In genomic region chr11:108568183-108568858, GRCh38 we compare ENCODE assay signal across 13 cellular contexts.
"Had no signal": no experiment of that assay in that cellular context is flagged by ENCODE, and none has a peak within 500 bp of the region (broad histone marks: within the 10 kb centered on the region; RNA-seq: fewer than 3 reads in every experiment).

No MANE protein-coding gene starts in this region.

- H3K27me3 ChIP-seq: sigmoid colon had no signal

- ATAC-seq: mucosa of descending colon; naive thymus-derived CD4-positive, alpha-beta T cell had no signal

- H3K27ac ChIP-seq: epithelial cell of prostate, psoas muscle, sigmoid colon, thoracic aorta had no signal

- H3K36me3 ChIP-seq: sigmoid colon, thoracic aorta had no signal

- DNase-seq: activated CD4-positive, alpha-beta T cell treated with anti-CD3 and anti-CD28 coated beads, Interleukin-2, amount 10 ng/mL, durations not matched to agents 24 days and 14 days; activated CD4-positive, CD25-positive, alpha-beta regulatory T cell; activated CD8-positive, alpha-beta memory T cell treated with anti-CD3 and anti-CD28 coated beads for 24 hours; activated naive CD8-positive, alpha-beta T cell treated with anti-CD3 and anti-CD28 coated beads for 36 hours; foreskin melanocyte; mammary epithelial cell; mucosa of descending colon; naive thymus-derived CD4-positive, alpha-beta T cell; psoas muscle; sigmoid colon; stimulated activated CD4-positive, alpha-beta T cell treated with anti-CD3 and anti-CD28 coated beads, Interleukin-1b, Interleukin-23, amount 100 ng/mL, for 48 hours had no signal

- H3K4me3 ChIP-seq: mucosa of descending colon, psoas muscle, sigmoid colon, thoracic aorta had no signal

- H3K9me3 ChIP-seq: mucosa of descending colon, psoas muscle, sigmoid colon, thoracic aorta had no signal

- H3K4me1 ChIP-seq: psoas muscle, sigmoid colon had no signal
